In genomic region chr11:35663408-35663702, GRCh38 we compare ENCODE assay signal across 1 cellular context.
A peak's percentile ranks its signal among the peaks of the same experiment; 100 is the strongest.
TF ChIP-seq lines count a peak whose summit lies in the region.

No MANE protein-coding gene starts in this region.

TF ChIP-seq in K562, 482 proteins besides CTCF, POLR2A, EP300 and RAD21 (continued from another document and continues in another):
- TF ChIP-seq, protein P1, sequence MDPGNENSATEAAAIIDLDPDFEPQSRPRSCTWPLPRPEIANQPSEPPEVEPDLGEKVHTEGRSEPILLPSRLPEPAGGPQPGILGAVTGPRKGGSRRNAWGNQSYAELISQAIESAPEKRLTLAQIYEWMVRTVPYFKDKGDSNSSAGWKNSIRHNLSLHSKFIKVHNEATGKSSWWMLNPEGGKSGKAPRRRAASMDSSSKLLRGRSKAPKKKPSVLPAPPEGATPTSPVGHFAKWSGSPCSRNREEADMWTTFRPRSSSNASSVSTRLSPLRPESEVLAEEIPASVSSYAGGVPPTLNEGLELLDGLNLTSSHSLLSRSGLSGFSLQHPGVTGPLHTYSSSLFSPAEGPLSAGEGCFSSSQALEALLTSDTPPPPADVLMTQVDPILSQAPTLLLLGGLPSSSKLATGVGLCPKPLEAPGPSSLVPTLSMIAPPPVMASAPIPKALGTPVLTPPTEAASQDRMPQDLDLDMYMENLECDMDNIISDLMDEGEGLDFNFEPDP (CRISPR knock-in tag; IDR thresholded peaks at IDR 0.05) = no peak
- no peak for TF ChIP-seq ZNF644 (tag; IDR thresholded peaks at IDR 0.05; ENCODE audit: low read depth)
- TF ChIP-seq KAT7 (CRISPR knock-in tag; IDR thresholded peaks at IDR 0.05; ENCODE audit: borderline replicate concordance) = no peak
- no peak for TF ChIP-seq MAFG (tag; conservative IDR thresholded peaks at IDR 0.05)
- TF ChIP-seq, protein P2, sequence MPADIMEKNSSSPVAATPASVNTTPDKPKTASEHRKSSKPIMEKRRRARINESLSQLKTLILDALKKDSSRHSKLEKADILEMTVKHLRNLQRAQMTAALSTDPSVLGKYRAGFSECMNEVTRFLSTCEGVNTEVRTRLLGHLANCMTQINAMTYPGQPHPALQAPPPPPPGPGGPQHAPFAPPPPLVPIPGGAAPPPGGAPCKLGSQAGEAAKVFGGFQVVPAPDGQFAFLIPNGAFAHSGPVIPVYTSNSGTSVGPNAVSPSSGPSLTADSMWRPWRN (IDR thresholded peaks at IDR 0.05; ENCODE audit: low read depth) = no peak
- TF ChIP-seq MCM7 (IDR thresholded peaks at IDR 0.05) = 0 out of 4 replicates have a peak, but pooled peaks of 1 of the 2 experiments have one; percentile 62
- TF ChIP-seq ZNF263 (CRISPR knock-in tag; IDR thresholded peaks at IDR 0.05; ENCODE audit: borderline replicate concordance) = no peak
- no peak for TF ChIP-seq NR4A1 (CRISPR knock-in tag; IDR thresholded peaks at IDR 0.05)
- no peak for TF ChIP-seq NR4A1 (tag; IDR thresholded peaks at IDR 0.05)
- no peak for TF ChIP-seq ZSCAN32 (CRISPR knock-in tag; IDR thresholded peaks at IDR 0.05)
- no peak for TF ChIP-seq EP400 (IDR thresholded peaks at IDR 0.05)
- TF ChIP-seq MAX (CRISPR knock-in tag; IDR thresholded peaks at IDR 0.05) = no peak
- TF ChIP-seq MAZ (CRISPR knock-in tag; conservative IDR thresholded peaks at IDR 0.05 in 1 of 2, IDR thresholded peaks at IDR 0.05 in 1 of 2) = no peak
- TF ChIP-seq, protein P3, sequence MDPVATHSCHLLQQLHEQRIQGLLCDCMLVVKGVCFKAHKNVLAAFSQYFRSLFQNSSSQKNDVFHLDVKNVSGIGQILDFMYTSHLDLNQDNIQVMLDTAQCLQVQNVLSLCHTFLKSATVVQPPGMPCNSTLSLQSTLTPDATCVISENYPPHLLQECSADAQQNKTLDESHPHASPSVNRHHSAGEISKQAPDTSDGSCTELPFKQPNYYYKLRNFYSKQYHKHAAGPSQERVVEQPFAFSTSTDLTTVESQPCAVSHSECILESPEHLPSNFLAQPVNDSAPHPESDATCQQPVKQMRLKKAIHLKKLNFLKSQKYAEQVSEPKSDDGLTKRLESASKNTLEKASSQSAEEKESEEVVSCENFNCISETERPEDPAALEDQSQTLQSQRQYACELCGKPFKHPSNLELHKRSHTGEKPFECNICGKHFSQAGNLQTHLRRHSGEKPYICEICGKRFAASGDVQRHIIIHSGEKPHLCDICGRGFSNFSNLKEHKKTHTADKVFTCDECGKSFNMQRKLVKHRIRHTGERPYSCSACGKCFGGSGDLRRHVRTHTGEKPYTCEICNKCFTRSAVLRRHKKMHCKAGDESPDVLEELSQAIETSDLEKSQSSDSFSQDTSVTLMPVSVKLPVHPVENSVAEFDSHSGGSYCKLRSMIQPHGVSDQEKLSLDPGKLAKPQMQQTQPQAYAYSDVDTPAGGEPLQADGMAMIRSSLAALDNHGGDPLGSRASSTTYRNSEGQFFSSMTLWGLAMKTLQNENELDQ (CRISPR knock-in tag; IDR thresholded peaks at IDR 0.05; ENCODE audit: borderline replicate concordance) = no peak
- no peak for TF ChIP-seq DACH1 (IDR thresholded peaks at IDR 0.05; ENCODE audit: partially characterized antibody)
- no peak for TF ChIP-seq PTRF (tag; IDR thresholded peaks at IDR 0.05)
- no peak for TF ChIP-seq KLF1 (tag; IDR thresholded peaks at IDR 0.05)
- TF ChIP-seq ATF1 (CRISPR knock-in tag; IDR thresholded peaks at IDR 0.05) = no peak
- no peak for TF ChIP-seq ATF1 (tag; IDR thresholded peaks at IDR 0.05)
- no peak for TF ChIP-seq IFI16 (CRISPR knock-in tag; IDR thresholded peaks at IDR 0.05)
- TF ChIP-seq ELF2 (CRISPR knock-in tag; IDR thresholded peaks at IDR 0.05) = no peak
- no peak for TF ChIP-seq CBFB (CRISPR knock-in tag; IDR thresholded peaks at IDR 0.05)
- no peak for TF ChIP-seq HDAC3 (IDR thresholded peaks at IDR 0.05; ENCODE audit: borderline replicate concordance, partially characterized antibody)
- TF ChIP-seq ELF1 (tag; IDR thresholded peaks at IDR 0.05) = no peak
- TF ChIP-seq, protein P4, sequence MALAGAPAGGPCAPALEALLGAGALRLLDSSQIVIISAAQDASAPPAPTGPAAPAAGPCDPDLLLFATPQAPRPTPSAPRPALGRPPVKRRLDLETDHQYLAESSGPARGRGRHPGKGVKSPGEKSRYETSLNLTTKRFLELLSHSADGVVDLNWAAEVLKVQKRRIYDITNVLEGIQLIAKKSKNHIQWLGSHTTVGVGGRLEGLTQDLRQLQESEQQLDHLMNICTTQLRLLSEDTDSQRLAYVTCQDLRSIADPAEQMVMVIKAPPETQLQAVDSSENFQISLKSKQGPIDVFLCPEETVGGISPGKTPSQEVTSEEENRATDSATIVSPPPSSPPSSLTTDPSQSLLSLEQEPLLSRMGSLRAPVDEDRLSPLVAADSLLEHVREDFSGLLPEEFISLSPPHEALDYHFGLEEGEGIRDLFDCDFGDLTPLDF (CRISPR knock-in tag; IDR thresholded peaks at IDR 0.05) = no peak
- TF ChIP-seq ZNF518B (CRISPR knock-in tag; IDR thresholded peaks at IDR 0.05) = no peak
- no peak for TF ChIP-seq SREBF1 (IDR thresholded peaks at IDR 0.05; ENCODE audit: borderline replicate concordance, low read depth, low read length)
- no peak for TF ChIP-seq NEUROD1 (IDR thresholded peaks at IDR 0.05; ENCODE audit: borderline replicate concordance, low read depth, low read length, partially characterized antibody)
- TF ChIP-seq RBM39 (optimal IDR thresholded peaks at IDR 0.05; ENCODE audit: low read depth, low read length) = no peak
- TF ChIP-seq LARP7 (IDR thresholded peaks at IDR 0.05) = peak; percentile 96
- TF ChIP-seq BRF1 (IDR thresholded peaks at IDR 0.05; ENCODE audit: borderline replicate concordance, extremely low read depth, insufficient read length) = no peak
- TF ChIP-seq CC2D1A (IDR thresholded peaks at IDR 0.05) = peak; percentile 76; the same call in 1 of the 2 replicates
- no peak for TF ChIP-seq CBX3 (IDR thresholded peaks at IDR 0.05; ENCODE audit: borderline replicate concordance in 1 of 2, low read length in 2 of 2)
- no peak for TF ChIP-seq POLR3A (IDR thresholded peaks at IDR 0.05; ENCODE audit: borderline replicate concordance, extremely low read depth, insufficient read depth, insufficient read length)
- no peak for TF ChIP-seq TBL1XR1 (IDR thresholded peaks at IDR 0.05; ENCODE audit: low read length in 2 of 2)
- TF ChIP-seq FOXA3 (CRISPR knock-in tag; conservative IDR thresholded peaks at IDR 0.05 in 1 of 2, IDR thresholded peaks at IDR 0.05 in 1 of 2) = no peak
- no peak for TF ChIP-seq ZNF696 (CRISPR knock-in tag; conservative IDR thresholded peaks at IDR 0.05)
- no peak for TF ChIP-seq ZNF274 (IDR thresholded peaks at IDR 0.05; ENCODE audit: borderline replicate concordance, low read depth, low read length)
- TF ChIP-seq BMI1 (IDR thresholded peaks at IDR 0.05; ENCODE audit: low read length) = no peak
- TF ChIP-seq ZNF140 (CRISPR knock-in tag; IDR thresholded peaks at IDR 0.05) = no peak
- TF ChIP-seq CREB3 (tag; conservative IDR thresholded peaks at IDR 0.05; ENCODE audit: low read depth) = no peak
- no peak for TF ChIP-seq THAP12 (CRISPR knock-in tag; IDR thresholded peaks at IDR 0.05)
- no peak for TF ChIP-seq ATF7 (IDR thresholded peaks at IDR 0.05)
- peak; percentile 97; the same call in 1 of the 2 replicates for TF ChIP-seq HDGF (IDR thresholded peaks at IDR 0.05)
- no peak for TF ChIP-seq ZNF778 (CRISPR knock-in tag; IDR thresholded peaks at IDR 0.05)
- TF ChIP-seq U2AF1 (optimal IDR thresholded peaks at IDR 0.05; ENCODE audit: low read depth, low read length) = no peak
- no peak for TF ChIP-seq ZNF764 (CRISPR knock-in tag; IDR thresholded peaks at IDR 0.05; ENCODE audit: low read depth)
- no peak for TF ChIP-seq HEY1 (CRISPR knock-in tag; IDR thresholded peaks at IDR 0.05; ENCODE audit: borderline replicate concordance)
- no peak for TF ChIP-seq SIRT6 (IDR thresholded peaks at IDR 0.05; ENCODE audit: low read depth, low read length)
- no peak for TF ChIP-seq TCF7 (IDR thresholded peaks at IDR 0.05; ENCODE audit: borderline replicate concordance)
- TF ChIP-seq ESRRA (IDR thresholded peaks at IDR 0.05; ENCODE audit: borderline replicate concordance, low read depth) = no peak
- TF ChIP-seq, protein P5, sequence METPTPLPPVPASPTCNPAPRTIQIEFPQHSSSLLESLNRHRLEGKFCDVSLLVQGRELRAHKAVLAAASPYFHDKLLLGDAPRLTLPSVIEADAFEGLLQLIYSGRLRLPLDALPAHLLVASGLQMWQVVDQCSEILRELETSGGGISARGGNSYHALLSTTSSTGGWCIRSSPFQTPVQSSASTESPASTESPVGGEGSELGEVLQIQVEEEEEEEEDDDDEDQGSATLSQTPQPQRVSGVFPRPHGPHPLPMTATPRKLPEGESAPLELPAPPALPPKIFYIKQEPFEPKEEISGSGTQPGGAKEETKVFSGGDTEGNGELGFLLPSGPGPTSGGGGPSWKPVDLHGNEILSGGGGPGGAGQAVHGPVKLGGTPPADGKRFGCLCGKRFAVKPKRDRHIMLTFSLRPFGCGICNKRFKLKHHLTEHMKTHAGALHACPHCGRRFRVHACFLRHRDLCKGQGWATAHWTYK (CRISPR knock-in tag; IDR thresholded peaks at IDR 0.05) = no peak
- TF ChIP-seq MIER1 (IDR thresholded peaks at IDR 0.05; ENCODE audit: low read depth) = peak; percentile 81; the same call in 1 of the 2 replicates
- TF ChIP-seq, protein P6, sequence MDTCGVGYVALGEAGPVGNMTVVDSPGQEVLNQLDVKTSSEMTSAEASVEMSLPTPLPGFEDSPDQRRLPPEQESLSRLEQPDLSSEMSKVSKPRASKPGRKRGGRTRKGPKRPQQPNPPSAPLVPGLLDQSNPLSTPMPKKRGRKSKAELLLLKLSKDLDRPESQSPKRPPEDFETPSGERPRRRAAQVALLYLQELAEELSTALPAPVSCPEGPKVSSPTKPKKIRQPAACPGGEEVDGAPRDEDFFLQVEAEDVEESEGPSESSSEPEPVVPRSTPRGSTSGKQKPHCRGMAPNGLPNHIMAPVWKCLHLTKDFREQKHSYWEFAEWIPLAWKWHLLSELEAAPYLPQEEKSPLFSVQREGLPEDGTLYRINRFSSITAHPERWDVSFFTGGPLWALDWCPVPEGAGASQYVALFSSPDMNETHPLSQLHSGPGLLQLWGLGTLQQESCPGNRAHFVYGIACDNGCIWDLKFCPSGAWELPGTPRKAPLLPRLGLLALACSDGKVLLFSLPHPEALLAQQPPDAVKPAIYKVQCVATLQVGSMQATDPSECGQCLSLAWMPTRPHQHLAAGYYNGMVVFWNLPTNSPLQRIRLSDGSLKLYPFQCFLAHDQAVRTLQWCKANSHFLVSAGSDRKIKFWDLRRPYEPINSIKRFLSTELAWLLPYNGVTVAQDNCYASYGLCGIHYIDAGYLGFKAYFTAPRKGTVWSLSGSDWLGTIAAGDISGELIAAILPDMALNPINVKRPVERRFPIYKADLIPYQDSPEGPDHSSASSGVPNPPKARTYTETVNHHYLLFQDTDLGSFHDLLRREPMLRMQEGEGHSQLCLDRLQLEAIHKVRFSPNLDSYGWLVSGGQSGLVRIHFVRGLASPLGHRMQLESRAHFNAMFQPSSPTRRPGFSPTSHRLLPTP (IDR thresholded peaks at IDR 0.05; ENCODE audit: borderline replicate concordance, extremely low read depth, insufficient read length) = no peak
- TF ChIP-seq SMARCB1 (IDR thresholded peaks at IDR 0.05; ENCODE audit: insufficient read length, low read depth) = no peak
- no peak for TF ChIP-seq RAD51 (IDR thresholded peaks at IDR 0.05; ENCODE audit: borderline replicate concordance, low read depth)
- TF ChIP-seq KLF6 (CRISPR knock-in tag; IDR thresholded peaks at IDR 0.05; ENCODE audit: borderline replicate concordance) = no peak
- no peak for TF ChIP-seq ZNF282 (CRISPR knock-in tag; IDR thresholded peaks at IDR 0.05)
- TF ChIP-seq PURB (CRISPR knock-in tag; IDR thresholded peaks at IDR 0.05; ENCODE audit: low read depth) = no peak
